In genomic region chr1:24751833-24752232, GRCh38 we compare ENCODE assay signal across 13 cellular contexts.
DNase-seq lines count a peak whose midpoint lies in the region; ATAC-seq and TF ChIP-seq lines count a peak whose summit lies in the region.
"Had no signal": no experiment of that assay in that cellular context is flagged by ENCODE, and none has a peak within 500 bp of the region (broad histone marks: within the 10 kb centered on the region; RNA-seq: fewer than 3 reads in every experiment).

No MANE protein-coding gene starts in this region.

- peak; percentile 17 for DNase-seq in NCI-H446 treated with DMSO at 0.1 percent for 48 hours (lab: John Stamatoyannopoulos, UW)
- peak; percentile 52 for DNase-seq in fibroblast of gingiva (ENCODE audit: low read depth)
- DNase-seq in tibial artery: no peak
- no peak for DNase-seq in NCI-H748 treated with DMSO at 0.1 percent for 48 hours (lab: John Stamatoyannopoulos, UW)
- DNase-seq: activated CD4-positive, alpha-beta T cell treated with anti-CD3 and anti-CD28 coated beads for 4 hours; activated T-cell treated with anti-CD3 and anti-CD28 coated beads, Interleukin-2, amount 50 U/mL, for 1 hour; central memory CD4-positive, alpha-beta T cell; naive thymus-derived CD4-positive, alpha-beta T cell; stimulated activated CD4-positive, alpha-beta T cell treated with anti-CD3 and anti-CD28 coated beads, Interleukin-2, amount 100 ng/mL, for 48 hours had no signal

- H3K4me1 ChIP-seq in muscle layer of colon (ENCODE audit: insufficient read depth, low read length) (peaks cover 46% of the 10 kb centered on the region), tibial artery (peaks cover 0 to 89% (median 51%) of the 10 kb centered on the region in 4 donors)

- no peaks in the 10 kb centered on the region for H3K36me3 ChIP-seq in muscle layer of colon (ENCODE audit: insufficient read depth, low read length)
- H3K36me3 ChIP-seq in tibial artery: no peaks in the 10 kb centered on the region

- no peak for ATAC-seq in HG03095 (IDR thresholded peaks at IDR 0.05; ENCODE audit: unreplicated experiment)
- ATAC-seq in HG03045 (IDR thresholded peaks at IDR 0.05; ENCODE audit: unreplicated experiment): no peak
- ATAC-seq in activated CD4-positive, CD25-positive, alpha-beta regulatory T cell treated with anti-CD3 and anti-CD28 coated beads, Interleukin-2, amount 50 U/mL, for 24 hours: no peak
- ATAC-seq: naive thymus-derived CD4-positive, alpha-beta T cell had no signal

- intact Hi-C loops in tibial artery (cut with DNase I; ENCODE audit: low total_unique reads): no loop called here

- H3K27me3 ChIP-seq in muscle layer of colon (ENCODE audit: control insufficient read depth in 1 of 2, insufficient read depth in 2 of 2, low read length in 2 of 2) (no peaks in the 10 kb centered on the region), tibial artery (no peaks in the 10 kb centered on the region)

- H3K27ac ChIP-seq in muscle layer of colon (ENCODE audit: low read depth, low read length) (peak overlapping the region; percentile 12), tibial artery (peak overlapping the region; percentile 77 to 91)

- H3K9ac ChIP-seq in muscle layer of colon (ENCODE audit: low read length): no peak overlapping the region

- H3K4me3 ChIP-seq in muscle layer of colon (ENCODE audit: low read depth in 1 of 2, low read length in 2 of 2) (no peak overlapping the region), tibial artery (peak overlapping the region; percentile 30 to 40)

- H3K9me3 ChIP-seq in muscle layer of colon (ENCODE audit: low read length) (no peaks in the 10 kb centered on the region), tibial artery (no peaks in the 10 kb centered on the region)

- TF ChIP-seq CTCF in tibial artery (IDR thresholded peaks at IDR 0.05): no peak

Comparison
In these comparisons a context has a peak if more than half of its experiments do, and no peak if none do; other contexts are left out.
1. DNase-seq: peak in NCI-H446 treated with DMSO at 0.1 percent for 48 hours (single experiment) and fibroblast of gingiva (single experiment); none in tibial artery (0 of 2) and NCI-H748 treated with DMSO at 0.1 percent for 48 hours (single experiment).
2. H3K4me3 ChIP-seq: peak in tibial artery (2 of 2); none in muscle layer of colon (0 of 2).